In the genomic region with DNA sequence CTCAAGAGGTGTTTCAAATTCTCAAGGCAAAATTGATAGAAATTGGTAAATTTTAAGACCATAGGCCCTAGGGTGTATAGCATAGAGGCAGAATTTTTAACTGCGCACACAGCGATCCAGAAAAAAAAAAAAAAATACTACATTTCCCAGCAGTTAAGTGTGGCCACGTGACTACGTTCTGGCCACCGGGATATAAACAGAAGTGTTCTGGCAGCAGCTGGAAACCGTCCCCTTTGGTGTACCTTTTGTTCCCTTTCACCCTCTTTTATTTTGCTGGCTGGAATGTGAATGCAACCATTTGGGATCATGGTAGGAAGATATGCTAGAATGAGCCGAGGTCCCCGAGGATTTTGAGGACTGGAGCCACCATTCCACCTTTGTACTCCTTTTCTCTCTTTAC, we compare ENCODE assay signal across 12 cellular contexts. TPM values are rescaled to one million over a fixed set of nuclear protein-coding genes. Genes with fewer than 3 reads are reported as not detected.
A peak's percentile ranks its signal among the peaks of the same experiment; 100 is the strongest.
DNase-seq lines count a peak whose midpoint lies in the region; ATAC-seq, FAIRE-seq and TF ChIP-seq lines count a peak whose summit lies in the region.
"Had no signal": no experiment of that assay in that cellular context is flagged by ENCODE, and none has a peak within 500 bp of the region (broad histone marks: within the 10 kb centered on the region; RNA-seq: fewer than 3 reads in every experiment).

No MANE protein-coding gene starts in this region.

- ATAC-seq in K562 (no peak), HG03520 (IDR thresholded peaks at IDR 0.05; ENCODE audit: unreplicated experiment) (no peak), GM18909 (IDR thresholded peaks at IDR 0.05; ENCODE audit: poor library complexity, unreplicated experiment) (no peak)

- no peak overlapping the region for H3K4me2 ChIP-seq in K562 (ENCODE audit: insufficient read depth, low read length)
- H3K4me2 ChIP-seq: SK-N-SH had no signal

- CTCF ChIA-PET in K562 (lab: Yijun Ruan, JAX; ENCODE audit: low intra/inter-chr PET ratio), result no interaction called here

- H4K20me1 ChIP-seq in K562 (replicated peaks; ENCODE audit: control insufficient read depth, insufficient read depth, low read length), result no peaks in the 10 kb centered on the region

- H3K4me3 ChIP-seq in K562 (no peak overlapping the region), stomach (no peak overlapping the region)

- FAIRE-seq in K562 (lab: Jason Lieb, UNC), result no peak

- TF ChIP-seq CTCF in K562 (IDR thresholded peaks at IDR 0.05 in 2 of 3, conservative IDR thresholded peaks at IDR 0.05 in 1 of 3; ENCODE audit: insufficient read depth in 2 of 3, low read depth in 1 of 3, low read length in 3 of 3) (no peak), stomach (IDR thresholded peaks at IDR 0.05) (no peak)

- H3K36me3 ChIP-seq in K562 (ENCODE audit: control insufficient read depth, insufficient read depth, low read length), result no peaks in the 10 kb centered on the region
- H3K36me3 ChIP-seq in stomach, result no peaks in the 10 kb centered on the region

- WGBS in K562 (ENCODE audit: insufficient coverage, low coverage, missing lambda C conversion rate), result 40% methylated on average over 8 of the region's 8 CpGs
- WGBS in stomach, 5 donors, result 18 to 50% (median 29%) methylated on average over 8 of the region's 8 CpGs

- H3K27ac ChIP-seq in K562 (ENCODE audit: extremely low read depth, low read depth, low read length) (no peak overlapping the region), layer of hippocampus (ENCODE audit: low read depth, low read length) (peak overlapping the region; percentile 23), stomach (peak overlapping the region; percentile 75 to 86 (median 84))

- H3K9ac ChIP-seq in K562 (ENCODE audit: insufficient read depth in 1 of 2, low read depth in 2 of 2, low read length in 2 of 2), result no peak overlapping the region
- H3K9ac ChIP-seq: SK-N-SH had no signal

- no TSS peak for BruUV-seq in K562 (replicated peaks; lab: Mats Ljungman, UMichigan)

- POLR2A ChIA-PET in K562 (lab: Yijun Ruan, JAX), result interaction anchor here (1.3 kb wide), 1 partner anchor 54 kb away, joined by 4 read pairs; a partner anchor contains a TSS

- no peak for TF ChIP-seq POLR2A in K562 (conservative IDR thresholded peaks at IDR 0.05)
- TF ChIP-seq POLR2A in stomach (IDR thresholded peaks at IDR 0.05), result no peak

- peak; percentile 57 for DNase-seq in NCI-H1092 treated with DMSO at 0.1 percent for 48 hours (lab: John Stamatoyannopoulos, UW)
- DNase-seq in K562 (ENCODE audit: extremely low read depth in 1 of 4, low spot score in 3 of 4), result no peak
- DNase-seq in stomach, result peak; percentile 70
- no peak for DNase-seq in GM03348 (ENCODE audit: low spot score)
- DNase-seq in NK-92 (lab: John Stamatoyannopoulos, UW; ENCODE audit: unreplicated experiment), result no peak
- DNase-seq: activated CD4-positive, alpha-beta T cell treated with anti-CD3 and anti-CD28 coated beads for 1 hour; NCI-H82; SK-N-SH; stimulated activated CD4-positive, alpha-beta T cell treated with anti-CD3 and anti-CD28 coated beads, Interleukin-15, amount 100 ng/mL, for 24 hours had no signal

- no peaks in the 10 kb centered on the region for H3K9me1 ChIP-seq in K562 (ENCODE audit: control insufficient read depth, insufficient read depth, low read length)

- in situ Hi-C loops in K562 (cut with MboI), result no loop called here

- H3K4me1 ChIP-seq in K562 (replicated peaks in 1 of 2; ENCODE audit: control insufficient read depth in 2 of 2, insufficient read depth in 2 of 2, low read length in 2 of 2) (peaks cover 3% of the 10 kb centered on the region in 2 experiments; a peak in 2 of 5 replicates), stomach (peaks cover 10 to 55% (median 39%) of the 10 kb centered on the region in 4 donors)

- no peaks in the 10 kb centered on the region; the same call in 1 of the 2 replicates for H3K9me3 ChIP-seq in K562 (replicated peaks; ENCODE audit: control insufficient read depth, insufficient read depth, low read depth, low read length)
- peaks cover 0 to 9% (median 6%) of the 10 kb centered on the region in 4 donors for H3K9me3 ChIP-seq in stomach
- H3K9me3 ChIP-seq: SK-N-SH had no signal

- no peaks in the 10 kb centered on the region for H3K79me2 ChIP-seq in K562 (ENCODE audit: control insufficient read depth, insufficient read depth, low read length)

- TF ChIP-seq RAD21 in K562 (CRISPR knock-in tag; conservative IDR thresholded peaks at IDR 0.05 in 1 of 2, IDR thresholded peaks at IDR 0.05 in 1 of 2), result no peak

- TF ChIP-seq EP300 in K562 (IDR thresholded peaks at IDR 0.05; ENCODE audit: low read length) (no peak), stomach (IDR thresholded peaks at IDR 0.05) (peak; percentile 39)

- H3K27me3 ChIP-seq in K562 (ENCODE audit: control insufficient read depth in 2 of 2, insufficient read depth in 2 of 2, low read length in 2 of 2), result peaks cover 0 to 5% of the 10 kb centered on the region in 2 experiments; a peak in 1 of 5 replicates
- H3K27me3 ChIP-seq in layer of hippocampus (ENCODE audit: control insufficient read depth, insufficient read depth, low read length), result no peaks in the 10 kb centered on the region
- H3K27me3 ChIP-seq in stomach, result no peaks in the 10 kb centered on the region

- H2AFZ ChIP-seq in K562 (ENCODE audit: low read depth, low read length), result peak overlapping the region; percentile 66

- intact Hi-C loops in K562 (cut with micrococcal nuclease) (no loop called here), stomach (cut with DNase I; ENCODE audit: low total_unique reads) (no loop called here)

TF ChIP-seq in K562, 482 proteins besides CTCF, POLR2A, EP300 and RAD21:
- TF ChIP-seq, protein P1, sequence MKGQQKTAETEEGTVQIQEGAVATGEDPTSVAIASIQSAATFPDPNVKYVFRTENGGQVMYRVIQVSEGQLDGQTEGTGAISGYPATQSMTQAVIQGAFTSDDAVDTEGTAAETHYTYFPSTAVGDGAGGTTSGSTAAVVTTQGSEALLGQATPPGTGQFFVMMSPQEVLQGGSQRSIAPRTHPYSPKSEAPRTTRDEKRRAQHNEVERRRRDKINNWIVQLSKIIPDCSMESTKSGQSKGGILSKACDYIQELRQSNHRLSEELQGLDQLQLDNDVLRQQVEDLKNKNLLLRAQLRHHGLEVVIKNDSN (CRISPR knock-in tag; IDR thresholded peaks at IDR 0.05), result peak; percentile 39
- TF ChIP-seq SRSF1 (IDR thresholded peaks at IDR 0.05; ENCODE audit: low read depth, low read length), result no peak
- TF ChIP-seq, protein P2, sequence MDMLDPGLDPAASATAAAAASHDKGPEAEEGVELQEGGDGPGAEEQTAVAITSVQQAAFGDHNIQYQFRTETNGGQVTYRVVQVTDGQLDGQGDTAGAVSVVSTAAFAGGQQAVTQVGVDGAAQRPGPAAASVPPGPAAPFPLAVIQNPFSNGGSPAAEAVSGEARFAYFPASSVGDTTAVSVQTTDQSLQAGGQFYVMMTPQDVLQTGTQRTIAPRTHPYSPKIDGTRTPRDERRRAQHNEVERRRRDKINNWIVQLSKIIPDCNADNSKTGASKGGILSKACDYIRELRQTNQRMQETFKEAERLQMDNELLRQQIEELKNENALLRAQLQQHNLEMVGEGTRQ (CRISPR knock-in tag; IDR thresholded peaks at IDR 0.05), result peak; percentile 45

RNA-seq across cellular contexts. Expression of a gene that starts 52.7 kb away (rescaled TPM):
- 47.3 and 76.5 TPM in 2 replicates for total RNA-seq in K562 (2011; cell fraction: chromatin; rRNA removed; ENCODE audit: low replicate concordance)
- 65.9 and 69.3 TPM in 2 replicates for total RNA-seq in K562 (2011; cell fraction: nucleolus; rRNA removed)
- total RNA-seq in K562 (2011; cell fraction: nucleoplasm; rRNA removed), result 70.5 and 70.8 TPM in 2 replicates
- total RNA-seq in K562 (2014; rRNA removed), result 50.4 and 57.2 TPM in 2 replicates
- 24.5 and 29.4 TPM in 2 replicates for total RNA-seq in K562 (2014; rRNA removed; fragmentation: Illumina TruSeq; extraction: Trizol)
- total RNA-seq in K562 (2015; rRNA removed; fragmentation: Illumina TruSeq; extraction: Trizol), result 36.4 and 41.2 TPM in 2 replicates
- 40.7 and 44.9 TPM in 2 replicates for total RNA-seq in K562 (2021)
- 46.8 and 48.4 TPM in 2 replicates for polyA plus RNA-seq in K562 (2011; rRNA removed)
- 54.8 and 62.0 TPM in 2 replicates for polyA plus RNA-seq in K562 (2011; cell fraction: cytosol; rRNA removed)
- 198 and 242 TPM in 2 replicates for polyA plus RNA-seq in K562 (2011; cell fraction: nucleus; rRNA removed)
- polyA plus RNA-seq in K562 (2012), result 24.4 and 26.8 TPM in 2 replicates
- 58.3 and 63.8 TPM in 2 replicates for polyA plus RNA-seq in K562 (2014; fragmentation: Illumina TruSeq; extraction: Trizol)
- 10 to 100 TPM; 12.9 to 13.2 TPM for polyA plus RNA-seq in K562 (2014; fragmentation: Nextera tagmentation; extraction: Ambion mirVana)
- 34.9 and 40.7 TPM in 2 replicates for polyA plus RNA-seq in K562 (2014; rRNA removed)
- polyA minus RNA-seq in K562 (2011; rRNA and poly(A)+ RNA removed), result 62.1 and 70.8 TPM in 2 replicates
- polyA minus RNA-seq in K562 (2011; cell fraction: cytosol; rRNA and poly(A)+ RNA removed), result 57.1 and 64.3 TPM in 2 replicates
- polyA minus RNA-seq in K562 (2011; cell fraction: nucleus; rRNA and poly(A)+ RNA removed), result 25.3 and 35.0 TPM in 2 replicates
- 100 to 1,000 TPM in 3 of 5 donors, 10 to 100 TPM in 2; 49.6 to 348 (median 127) TPM for total RNA-seq in stomach
- 10 to 100 TPM in 1 of 3 donors, 1 to 10 TPM in 2; 6.6 to 26.2 (median 8.2) TPM for polyA plus RNA-seq in stomach

RNA-seq across cellular contexts. Expression of a gene that starts 54.4 kb away (rescaled TPM):
- total RNA-seq in K562 (2011; cell fraction: chromatin; rRNA removed; ENCODE audit: low replicate concordance), result 13.2 and 19.1 TPM in 2 replicates
- 15.3 and 21.4 TPM in 2 replicates for total RNA-seq in K562 (2011; cell fraction: nucleolus; rRNA removed)
- total RNA-seq in K562 (2011; cell fraction: nucleoplasm; rRNA removed), result 16.1 and 19.9 TPM in 2 replicates
- 5.1 and 5.8 TPM in 2 replicates for total RNA-seq in K562 (2014; rRNA removed)
- total RNA-seq in K562 (2014; rRNA removed; fragmentation: Illumina TruSeq; extraction: Trizol), result 5.7 and 8.2 TPM in 2 replicates
- 7.2 and 7.8 TPM in 2 replicates for total RNA-seq in K562 (2015; rRNA removed; fragmentation: Illumina TruSeq; extraction: Trizol)
- 8.1 and 10.0 TPM in 2 replicates for total RNA-seq in K562 (2021)
- 8.1 TPM in 2 replicates for polyA plus RNA-seq in K562 (2011; rRNA removed)
- 4.1 and 5.1 TPM in 2 replicates for polyA plus RNA-seq in K562 (2011; cell fraction: cytosol; rRNA removed)
- 12.2 and 20.2 TPM in 2 replicates for polyA plus RNA-seq in K562 (2011; cell fraction: nucleus; rRNA removed)
- polyA plus RNA-seq in K562 (2012), result 9.6 and 13.4 TPM in 2 replicates
- polyA plus RNA-seq in K562 (2014; fragmentation: Illumina TruSeq; extraction: Trizol), result 6.6 TPM in 2 replicates
- polyA plus RNA-seq in K562 (2014; fragmentation: Nextera tagmentation; extraction: Ambion mirVana), result 10 to 100 TPM; 12.2 to 14.8 TPM
- 5.4 and 6.8 TPM in 2 replicates for polyA plus RNA-seq in K562 (2014; rRNA removed)
- 2.9 and 4.1 TPM in 2 replicates for polyA minus RNA-seq in K562 (2011; rRNA and poly(A)+ RNA removed)
- 2.6 and 3.1 TPM in 2 replicates for polyA minus RNA-seq in K562 (2011; cell fraction: cytosol; rRNA and poly(A)+ RNA removed)
- polyA minus RNA-seq in K562 (2011; cell fraction: nucleus; rRNA and poly(A)+ RNA removed), result 3.3 and 4.4 TPM in 2 replicates
- 10 to 100 TPM in 4 of 5 donors, 1 to 10 TPM in 1; 6.7 to 51.9 (median 46.0) TPM for total RNA-seq in stomach
- polyA plus RNA-seq in stomach, result 10 to 100 TPM; 24.1 to 74.9 (median 25.7) TPM

Comparison
In these comparisons a context has a peak if more than half of its experiments do, and no peak if none do; other contexts are left out.
1. DNase-seq: peak in NCI-H1092 treated with DMSO at 0.1 percent for 48 hours (single experiment) and stomach (single experiment); none in K562 (0 of 4), GM03348 (single experiment) and NK-92 (single experiment).